Comparison of ENCODE assay signal across 15 cellular contexts in the genomic region with DNA sequence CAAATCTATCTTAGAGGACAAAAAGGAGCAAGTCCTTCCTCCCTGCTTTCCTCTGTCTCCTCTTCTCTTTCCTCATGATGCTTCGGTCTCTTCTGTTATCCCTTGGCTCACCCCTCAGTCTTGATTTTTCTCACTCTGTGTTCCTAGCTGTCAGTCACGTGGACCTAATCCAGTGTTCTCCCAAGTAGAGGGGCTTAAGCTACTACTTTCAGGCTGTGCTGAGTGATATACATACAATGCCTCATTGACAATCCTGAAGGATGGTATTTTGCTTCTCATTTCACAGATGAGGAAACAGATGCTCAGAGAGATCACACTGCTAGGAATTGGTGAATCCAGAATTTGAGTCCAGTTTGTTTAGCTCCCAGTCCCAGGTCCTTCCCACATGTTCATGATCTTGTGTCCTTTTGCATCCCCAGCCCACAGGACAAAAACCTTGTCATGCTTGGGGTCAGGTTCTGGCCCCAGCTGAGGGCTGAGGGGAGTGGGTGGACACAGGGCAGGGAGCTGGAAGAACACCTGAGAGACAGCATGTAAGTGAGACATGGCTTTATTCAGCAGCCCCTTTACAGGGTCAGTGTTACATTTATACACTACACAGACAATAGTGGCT. TPM values are rescaled to one million over a fixed set of nuclear protein-coding genes. Genes with fewer than 3 reads are reported as not detected.
A peak's percentile ranks its signal among the peaks of the same experiment; 100 is the strongest.
DNase-seq lines count a peak whose midpoint lies in the region; ATAC-seq and TF ChIP-seq lines count a peak whose summit lies in the region.
"Had no signal": no experiment of that assay in that cellular context is flagged by ENCODE, and none has a peak within 500 bp of the region (broad histone marks: within the 10 kb centered on the region; RNA-seq: fewer than 3 reads in every experiment).

No MANE protein-coding gene starts in this region.

- H3K9ac ChIP-seq in PC-3 (ENCODE audit: low read length) (0 out of 2 replicates have a peak overlapping the region, but pooled peaks have one; percentile 1), skeletal muscle tissue (ENCODE audit: low read depth in 1 of 3, low read length in 3 of 3) (no peak overlapping the region)

- H4K20me1 ChIP-seq in PC-3 (ENCODE audit: low read length) = no peaks in the 10 kb centered on the region

- peaks cover 47% of the 10 kb centered on the region for H3K36me3 Mint-ChIP-seq in T-helper 1 cell treated with Interleukin-12 subunit alpha and Interleukin-12 subunit beta and Interleukin-4 antibody, amounts not matched to agents 30 μg/mL and 1 μg/mL, for 36 hours (ENCODE audit: low read depth)
- peaks cover 0 to 60% (median 26%) of the 10 kb centered on the region in 5 donors for H3K36me3 Mint-ChIP-seq in naive thymus-derived CD4-positive, alpha-beta T cell

- H3K27me3 Mint-ChIP-seq in T-helper 1 cell treated with Interleukin-12 subunit alpha and Interleukin-12 subunit beta and Interleukin-4 antibody, amounts not matched to agents 30 μg/mL and 1 μg/mL, for 36 hours (ENCODE audit: low read depth) = no peaks in the 10 kb centered on the region
- H3K27me3 Mint-ChIP-seq in naive thymus-derived CD4-positive, alpha-beta T cell = no peaks in the 10 kb centered on the region

- no peak for TF ChIP-seq CTCF in PC-3 (conservative IDR thresholded peaks at IDR 0.05; ENCODE audit: low read depth, low read length)

- H3K9me2 ChIP-seq in PC-3 (replicated peaks; ENCODE audit: low read length) = no peaks in the 10 kb centered on the region

- H3K27me3 ChIP-seq in PC-3 (ENCODE audit: low read length) (no peaks in the 10 kb centered on the region), esophagus (ENCODE audit: control insufficient read depth in 1 of 2, insufficient read depth in 2 of 2, low read length in 2 of 2) (no peaks in the 10 kb centered on the region), skeletal muscle tissue (ENCODE audit: control insufficient read depth in 3 of 3, insufficient read depth in 3 of 3, low read length in 3 of 3) (no peaks in the 10 kb centered on the region)
- H3K27me3 ChIP-seq in naive thymus-derived CD4-positive, alpha-beta T cell (ENCODE audit: control insufficient read depth in 2 of 2, insufficient read depth in 2 of 2, low read length in 2 of 2) = no peaks in the 10 kb centered on the region

- BruUV-seq in PC-3 (replicated peaks; lab: Mats Ljungman, UMichigan) = no TSS peak

- no peaks in the 10 kb centered on the region for H3K79me2 ChIP-seq in PC-3 (ENCODE audit: low read length)

- H3F3A ChIP-seq in PC-3 (ENCODE audit: low read length, unreplicated experiment) = no peaks in the 10 kb centered on the region

- H3K4me2 ChIP-seq in PC-3 (ENCODE audit: low read length) = no peak overlapping the region

- H3K36me3 ChIP-seq in PC-3 (ENCODE audit: low read depth, low read length) = no peaks in the 10 kb centered on the region
- H3K36me3 ChIP-seq in esophagus (ENCODE audit: control insufficient read depth in 2 of 2, insufficient read depth in 2 of 2, low read length in 1 of 2) = no peaks in the 10 kb centered on the region
- H3K36me3 ChIP-seq in skeletal muscle tissue (ENCODE audit: control insufficient read depth in 3 of 3, insufficient read depth in 3 of 3, low read length in 3 of 3) = no peaks in the 10 kb centered on the region
- H3K36me3 ChIP-seq in naive thymus-derived CD4-positive, alpha-beta T cell (ENCODE audit: control insufficient read depth in 2 of 3, insufficient read depth in 3 of 3, low read length in 3 of 3) = no peaks in the 10 kb centered on the region

- POLR2A ChIA-PET in PC-3 (lab: Charles Lee; ENCODE audit: unreplicated experiment) = no interaction called here
- POLR2A ChIA-PET in naive thymus-derived CD4-positive, alpha-beta T cell (lab: Charles Lee) = no interaction called here

- no peak overlapping the region for H2AFZ ChIP-seq in PC-3 (ENCODE audit: low read length)

- H3K9me3 ChIP-seq in PC-3 (ENCODE audit: low read length) (no peaks in the 10 kb centered on the region), esophagus (ENCODE audit: control insufficient read depth in 2 of 2, insufficient read depth in 1 of 2, low read depth in 1 of 2, low read length in 1 of 2) (no peaks in the 10 kb centered on the region), skeletal muscle tissue (ENCODE audit: control insufficient read depth in 3 of 3, low read length in 3 of 3) (no peaks in the 10 kb centered on the region)
- H3K9me3 ChIP-seq in naive thymus-derived CD4-positive, alpha-beta T cell (ENCODE audit: control insufficient read depth in 2 of 3, low read length in 3 of 3) = no peaks in the 10 kb centered on the region

- DNase-seq in T-helper 1 cell (no peak), PC-3 (no peak), NK-92 (lab: John Stamatoyannopoulos, UW; ENCODE audit: unreplicated experiment) (no peak)
- no peak for DNase-seq in naive thymus-derived CD4-positive, alpha-beta T cell
- no peak for DNase-seq in effector CD8-positive, alpha-beta T cell (lab: John Stamatoyannopoulos, UW)
- DNase-seq: activated naive CD4-positive, alpha-beta T cell; GDM1; glutamatergic neuron; KG1; NCI-H1436; stimulated activated naive CD4-positive, alpha-beta T cell treated with Interleukin-2 at 50 U/mL for 16 hours had no signal

- H3K27ac Mint-ChIP-seq in T-helper 1 cell treated with Interleukin-12 subunit alpha and Interleukin-12 subunit beta and Interleukin-4 antibody, amounts not matched to agents 30 μg/mL and 1 μg/mL, for 36 hours = peak overlapping the region; percentile 37
- peak overlapping the region in 3 of 9 donors; percentile 22 to 46 (median 23) for H3K27ac Mint-ChIP-seq in naive thymus-derived CD4-positive, alpha-beta T cell

- WGBS in esophagus, 2 donors = 48 to 73% methylated on average over 2 of the region's 2 CpGs

- no peaks in the 10 kb centered on the region for H3K9me3 Mint-ChIP-seq in T-helper 1 cell treated with Interleukin-12 subunit alpha and Interleukin-12 subunit beta and Interleukin-4 antibody, amounts not matched to agents 30 μg/mL and 1 μg/mL, for 36 hours
- peaks cover 0 to 12% (median 0%) of the 10 kb centered on the region in 11 donors for H3K9me3 Mint-ChIP-seq in naive thymus-derived CD4-positive, alpha-beta T cell

- intact Hi-C loops in PC-3 (cut with micrococcal nuclease) = no loop called here
- intact Hi-C loops in naive thymus-derived CD4-positive, alpha-beta T cell (cut with micrococcal nuclease) = no loop called here

- H3K4me3 Mint-ChIP-seq in T-helper 1 cell treated with Interleukin-12 subunit alpha and Interleukin-12 subunit beta and Interleukin-4 antibody, amounts not matched to agents 30 μg/mL and 1 μg/mL, for 36 hours = no peak overlapping the region
- H3K4me3 Mint-ChIP-seq in naive thymus-derived CD4-positive, alpha-beta T cell = no peak overlapping the region

- H3K4me3 ChIP-seq in PC-3 (ENCODE audit: low read length) (no peak overlapping the region), esophagus (ENCODE audit: low read depth in 1 of 2, low read length in 2 of 2) (no peak overlapping the region), skeletal muscle tissue (ENCODE audit: low read length in 3 of 3) (no peak overlapping the region)
- H3K4me3 ChIP-seq in naive thymus-derived CD4-positive, alpha-beta T cell (ENCODE audit: low read length) = no peak overlapping the region

- CTCF ChIA-PET in PC-3 (lab: Charles Lee) = no interaction called here
- CTCF ChIA-PET in naive thymus-derived CD4-positive, alpha-beta T cell (lab: Charles Lee) = no interaction called here

- H3K4me1 Mint-ChIP-seq in T-helper 1 cell treated with Interleukin-12 subunit alpha and Interleukin-12 subunit beta and Interleukin-4 antibody, amounts not matched to agents 30 μg/mL and 1 μg/mL, for 36 hours (ENCODE audit: low read depth) = peaks cover 47% of the 10 kb centered on the region
- peaks cover 0 to 44% (median 6%) of the 10 kb centered on the region in 7 donors for H3K4me1 Mint-ChIP-seq in naive thymus-derived CD4-positive, alpha-beta T cell

- no peak for ATAC-seq in PC-3
- ATAC-seq in naive thymus-derived CD4-positive, alpha-beta T cell = no peak

- peaks cover 9% of the 10 kb centered on the region for H3K4me1 ChIP-seq in PC-3 (ENCODE audit: insufficient read depth, low read length)
- peaks cover 4 to 16% of the 10 kb centered on the region in 2 donors for H3K4me1 ChIP-seq in esophagus (ENCODE audit: control insufficient read depth in 2 of 2, insufficient read depth in 2 of 2, low read length in 1 of 2)
- H3K4me1 ChIP-seq in skeletal muscle tissue (ENCODE audit: control insufficient read depth in 3 of 3, insufficient read depth in 3 of 3, low read length in 3 of 3) = peaks cover 0 to 16% (median 8%) of the 10 kb centered on the region in 3 donors
- H3K4me1 ChIP-seq in naive thymus-derived CD4-positive, alpha-beta T cell (ENCODE audit: control insufficient read depth in 2 of 2, insufficient read depth in 2 of 2, low read length in 2 of 2) = no peaks in the 10 kb centered on the region

- H3K27ac ChIP-seq in PC-3 (ENCODE audit: low read length) = peak overlapping the region; percentile 20
- peak overlapping the region; percentile 77 to 86 for H3K27ac ChIP-seq in esophagus (ENCODE audit: low read depth in 2 of 2, low read length in 1 of 2)
- H3K27ac ChIP-seq in skeletal muscle tissue (ENCODE audit: low read depth, low read length) = peak overlapping the region; percentile 25
- H3K27ac ChIP-seq in naive thymus-derived CD4-positive, alpha-beta T cell (ENCODE audit: low read depth, low read length) = no peak overlapping the region
- H3K27ac ChIP-seq: 22Rv1 had no signal

RNA-seq across cellular contexts. Expression of a gene that starts 50.5 kb away (rescaled TPM):
- total RNA-seq in PC-3 (2014; rRNA removed) (21.8 and 27.4 TPM in 2 replicates), skeletal muscle tissue (59.0 TPM)
- 10 to 100 TPM; 10.8 to 15.0 TPM for polyA plus RNA-seq in esophagus
- total RNA-seq in naive thymus-derived CD4-positive, alpha-beta T cell = 100 to 1,000 TPM; 129 to 221 (median 186) TPM
- polyA plus RNA-seq in naive thymus-derived CD4-positive, alpha-beta T cell = 100 to 1,000 TPM; 195 to 221 TPM
